33 cellular contexts compared by ENCODE assay signal in genomic region chr3:183485093-183485492, GRCh38. TPM values are rescaled to one million over a fixed set of nuclear protein-coding genes. Genes with fewer than 3 reads are reported as not detected.
DNase-seq lines count a peak whose midpoint lies in the region; ATAC-seq and TF ChIP-seq lines count a peak whose summit lies in the region.
"Had no signal": no experiment of that assay in that cellular context is flagged by ENCODE, and none has a peak within 500 bp of the region (broad histone marks: within the 10 kb centered on the region; RNA-seq: fewer than 3 reads in every experiment).

No MANE protein-coding gene starts in this region.

- peak overlapping the region; percentile 7 for H3K27ac Mint-ChIP-seq in memory B cell

- H3K36me3 Mint-ChIP-seq in memory B cell, result peaks cover 2% of the 10 kb centered on the region

- no peak overlapping the region for H3K4me2 ChIP-seq in OCI-LY7 (ENCODE audit: low read length)
- H3K4me2 ChIP-seq: smooth muscle cell had no signal

- H3K27me3 ChIP-seq in testis (no peaks in the 10 kb centered on the region), ovary (no peaks in the 10 kb centered on the region)
- H3K27me3 ChIP-seq: brain microvascular endothelial cell, dorsolateral prefrontal cortex, gastrocnemius medialis, pancreas, upper lobe of left lung had no signal

- TF ChIP-seq EP300 in ovary (IDR thresholded peaks at IDR 0.05), result no peak

- H4K20me1 ChIP-seq in OCI-LY7 (ENCODE audit: insufficient read depth, low read length), result no peaks in the 10 kb centered on the region

- TF ChIP-seq POLR2A in testis (IDR thresholded peaks at IDR 0.05) (no peak), ovary (IDR thresholded peaks at IDR 0.05) (no peak)

- POLR2A ChIA-PET in OCI-LY7 (lab: Charles Lee), result interaction anchor here (0.6 to 2.1 kb wide), 9 partner anchors 10 to 219 kb away, joined by 3 to 7 read pairs (median 3); no protein-coding TSS in a partner anchor

- peaks cover 48% of the 10 kb centered on the region for H3K4me1 ChIP-seq in OCI-LY7 (ENCODE audit: insufficient read depth, low read length, poor library complexity, severe bottlenecking)
- no peaks in the 10 kb centered on the region for H3K4me1 ChIP-seq in testis
- H3K4me1 ChIP-seq in ovary (ENCODE audit: insufficient read depth), result no peaks in the 10 kb centered on the region
- H3K4me1 ChIP-seq: pancreas had no signal

- peak; percentile 33 for DNase-seq in activated CD8-positive, alpha-beta memory T cell treated with anti-CD3 and anti-CD28 coated beads for 24 hours
- no peak for DNase-seq in activated CD8-positive, alpha-beta memory T cell treated with anti-CD3 and anti-CD28 coated beads, Interleukin-2, amount 50 U/mL, for 4 hours
- DNase-seq in OCI-LY7 (ENCODE audit: low spot score) (no peak), memory B cell (ENCODE audit: low spot score in 2 of 2) (no peak), testis (peak; percentile 3), superior temporal gyrus (ENCODE audit: extremely low spot score) (no peak), ovary (no peak), NCI-H2107 treated with DMSO at 0.1 percent for 48 hours (lab: John Stamatoyannopoulos, UW; ENCODE audit: unreplicated experiment) (no peak)
- DNase-seq: 8988T; activated CD4-positive, alpha-beta T cell treated with anti-CD3 and anti-CD28 coated beads for 48 hours; activated gamma-delta T cell treated with Interleukin-2 at 50 U/mL for 16 hours; activated T-cell treated with anti-CD3 and anti-CD28 coated beads, Interleukin-2, amount 50 U/mL, for 4 hours; amniotic stem cell; brain microvascular endothelial cell; DND-41; dorsolateral prefrontal cortex; gastrocnemius medialis; IMR-90; kidney glomerular epithelial cell; mucosa of descending colon; NCI-H1048; NCI-H446; NCI-H774; pancreas; right cardiac atrium; SIG-M5; T1000; upper lobe of left lung had no signal

- no peak overlapping the region for H2AFZ ChIP-seq in OCI-LY7 (ENCODE audit: low read length)

- BruUV-seq in OCI-LY7 (replicated peaks; lab: Mats Ljungman, UMichigan), result no TSS peak

- H3K36me3 ChIP-seq in OCI-LY7 (ENCODE audit: insufficient read depth, low read length), result peaks cover 50% of the 10 kb centered on the region
- no peaks in the 10 kb centered on the region for H3K36me3 ChIP-seq in testis (ENCODE audit: low read depth, missing control alignments)
- no peaks in the 10 kb centered on the region for H3K36me3 ChIP-seq in ovary
- H3K36me3 ChIP-seq: brain microvascular endothelial cell, gastrocnemius medialis, pancreas, upper lobe of left lung had no signal

- CTCF ChIA-PET in OCI-LY7 (lab: Charles Lee; ENCODE audit: unreplicated experiment), result interaction anchor here (1.4 kb wide), 1 partner anchor 76 kb away, joined by 6 read pairs; no protein-coding TSS in a partner anchor

- H3K9me3 ChIP-seq in OCI-LY7 (ENCODE audit: low read length) (no peaks in the 10 kb centered on the region), testis (no peaks in the 10 kb centered on the region), ovary (no peaks in the 10 kb centered on the region)
- H3K9me3 ChIP-seq: gastrocnemius medialis, mucosa of descending colon, pancreas, upper lobe of left lung had no signal

- WGBS in testis, 2 donors, result 93 to 94% methylated on average over 6 of the region's 6 CpGs
- 94 to 97% (median 95%) methylated on average over 6 of the region's 6 CpGs for WGBS in ovary, 3 donors

- no peaks in the 10 kb centered on the region for H3K9me2 ChIP-seq in OCI-LY7 (ENCODE audit: insufficient read depth, low read length)

- intact Hi-C loops in OCI-LY7 (cut with micrococcal nuclease; ENCODE audit: unreplicated experiment) (loop anchor here (2.0 kb wide), 1 partner anchor 70 kb away; the partner anchor contains the start of gene KLHL6), testis (cut with DNase I; ENCODE audit: low total_unique reads) (no loop called here), ovary (cut with DNase I) (no loop called here)

- no peak overlapping the region for H3K4me3 ChIP-seq in OCI-LY7 (ENCODE audit: low read depth, low read length, poor library complexity, severe bottlenecking)
- no peak overlapping the region for H3K4me3 ChIP-seq in testis
- H3K4me3 ChIP-seq in ovary, result no peak overlapping the region
- H3K4me3 ChIP-seq: dorsolateral prefrontal cortex, gastrocnemius medialis, mucosa of descending colon, pancreas, smooth muscle cell, upper lobe of left lung had no signal

- H3K4me3 Mint-ChIP-seq in memory B cell, result no peak overlapping the region
- H3K4me3 Mint-ChIP-seq: activated T-cell treated with anti-CD3 and anti-CD28 coated beads, Interleukin-2, amount 50 U/mL, for 4 hours; CD14-positive monocyte; nephron had no signal

- no peaks in the 10 kb centered on the region for H3K79me2 ChIP-seq in OCI-LY7 (ENCODE audit: insufficient read depth, low read depth, low read length)

- no peaks in the 10 kb centered on the region for H3K9me3 Mint-ChIP-seq in memory B cell
- H3K9me3 Mint-ChIP-seq: activated T-cell treated with anti-CD3 and anti-CD28 coated beads, Interleukin-2, amount 50 U/mL, for 4 hours; nephron had no signal

- H3K27ac ChIP-seq in OCI-LY7 (ENCODE audit: low read depth, low read length, poor library complexity, severe bottlenecking) (peak overlapping the region; percentile 55), testis (no peak overlapping the region), ovary (no peak overlapping the region)
- H3K27ac ChIP-seq: brain microvascular endothelial cell, dorsolateral prefrontal cortex, pancreas, VCaP had no signal

- H3K4me1 Mint-ChIP-seq in memory B cell, result peaks cover 12% of the 10 kb centered on the region

- no peaks in the 10 kb centered on the region for H3K27me3 Mint-ChIP-seq in memory B cell

- TF ChIP-seq CTCF in OCI-LY7 (conservative IDR thresholded peaks at IDR 0.05; ENCODE audit: low read length) (no peak), testis (IDR thresholded peaks at IDR 0.05) (no peak), ovary (IDR thresholded peaks at IDR 0.05) (no peak)

- ATAC-seq in memory B cell (ENCODE audit: low read depth), result no peak
- ATAC-seq: activated T-cell treated with anti-CD3 and anti-CD28 coated beads, Interleukin-2, amount 50 U/mL, for 4 hours; gastrocnemius medialis; HCT116; mucosa of descending colon; right cardiac atrium had no signal

RNA-seq across cellular contexts. Expression of gene MCF2L2, which starts 56.7 kb away (rescaled TPM):
- total RNA-seq in OCI-LY7 (2014; rRNA removed; shearing (Covaris generic)), result 4.9 and 6.6 TPM in 2 replicates
- total RNA-seq in OCI-LY7 (2022) (8.0 and 8.1 TPM in 2 replicates), testis (10 to 100 TPM; 14.6 to 24.2 TPM), ovary (1 to 10 TPM in 3 of 7 donors, under 1 TPM in 4; 0.12 to 1.1 (median 0.61) TPM)
- polyA plus RNA-seq in testis (ENCODE audit: insufficient read depth, low read depth, low replicate concordance) (6.8 TPM), ovary (1 to 10 TPM in 1 of 2 donors, under 1 TPM in 1; 0.39 to 2.2 TPM)
- polyA plus RNA-seq: IMR-90, smooth muscle cell had no signal

Comparison
In these comparisons a context has a peak if more than half of its experiments do, and no peak if none do; other contexts are left out.
1. DNase-seq: peak in activated CD8-positive, alpha-beta memory T cell treated with anti-CD3 and anti-CD28 coated beads for 24 hours (single experiment) and testis (single experiment); none in activated CD8-positive, alpha-beta memory T cell treated with anti-CD3 and anti-CD28 coated beads, Interleukin-2, amount 50 U/mL, for 4 hours (single experiment), OCI-LY7 (single experiment), memory B cell (0 of 2), superior temporal gyrus (single experiment), ovary (0 of 5) and NCI-H2107 treated with DMSO at 0.1 percent for 48 hours (single experiment).